29 cellular contexts compared by ENCODE assay signal in genomic region chr5:177329883-177330282, GRCh38.
"Had no signal": no experiment of that assay in that cellular context is flagged by ENCODE, and none has a peak within 500 bp of the region (broad histone marks: within the 10 kb centered on the region; RNA-seq: fewer than 3 reads in every experiment).

No MANE protein-coding gene starts in this region.

- H3K4me1 Mint-ChIP-seq: nephron progenitor cell had no signal

- H3K27ac ChIP-seq: gastrocnemius medialis, parathyroid adenoma, thoracic aorta, vagina, VCaP had no signal

- H3K27ac Mint-ChIP-seq: activated T-cell treated with anti-CD3 and anti-CD28 coated beads, Interleukin-2, amount 50 U/mL, for 24 hours; activated T-helper 17 cell treated with anti-CD3 and anti-CD28 coated beads, Interleukin-2, amount 50 U/mL, for 72 hours; nephron progenitor cell; T-helper 1 cell treated with Interleukin-12 subunit alpha and Interleukin-12 subunit beta and Interleukin-4 antibody, amounts not matched to agents 30 μg/mL and 1 μg/mL, for 36 hours; type B pancreatic cell had no signal

- H3K4me3 ChIP-seq: gastrocnemius medialis, lung, mucosa of descending colon, thoracic aorta, vagina had no signal

- H3K4me1 ChIP-seq: gastrocnemius medialis, parathyroid adenoma had no signal

- H3K9me3 ChIP-seq: gastrocnemius medialis, mucosa of descending colon, thoracic aorta, vagina had no signal

- H3K9me3 Mint-ChIP-seq: activated T-cell treated with anti-CD3 and anti-CD28 coated beads, Interleukin-2, amount 50 U/mL, for 24 hours; activated T-helper 17 cell treated with anti-CD3 and anti-CD28 coated beads, Interleukin-2, amount 50 U/mL, for 72 hours; effector memory CD8-positive, alpha-beta T cell; nephron progenitor cell; T-helper 1 cell treated with Interleukin-12 subunit alpha and Interleukin-12 subunit beta and Interleukin-4 antibody, amounts not matched to agents 30 μg/mL and 1 μg/mL, for 36 hours; type B pancreatic cell had no signal

- H3K27me3 ChIP-seq: gastrocnemius medialis, vagina had no signal

- H3K27me3 Mint-ChIP-seq: activated T-cell treated with anti-CD3 and anti-CD28 coated beads, Interleukin-2, amount 50 U/mL, for 24 hours; activated T-helper 17 cell treated with anti-CD3 and anti-CD28 coated beads, Interleukin-2, amount 50 U/mL, for 72 hours; effector memory CD8-positive, alpha-beta T cell; type B pancreatic cell had no signal

- H3K4me3 Mint-ChIP-seq: activated T-cell treated with anti-CD3 and anti-CD28 coated beads, Interleukin-2, amount 50 U/mL, for 24 hours; activated T-helper 17 cell treated with anti-CD3 and anti-CD28 coated beads, Interleukin-2, amount 50 U/mL, for 72 hours; nephron progenitor cell; T-helper 1 cell treated with Interleukin-12 subunit alpha and Interleukin-12 subunit beta and Interleukin-4 antibody, amounts not matched to agents 30 μg/mL and 1 μg/mL, for 36 hours; type B pancreatic cell had no signal

- DNase-seq: activated CD4-positive, alpha-beta T cell treated with anti-CD3 and anti-CD28 coated beads for 48 hours; activated CD4-positive, alpha-beta T cell treated with anti-CD3 and anti-CD28 coated beads, Interleukin-2, amount 50 U/mL, for 48 hours; activated CD8-positive, alpha-beta memory T cell treated with anti-CD3 and anti-CD28 coated beads, Interleukin-2, amount 50 U/mL, for 48 hours; activated gamma-delta T cell treated with Interleukin-2 at 50 U/mL for 16 hours; activated naive CD4-positive, alpha-beta T cell treated with anti-CD3 and anti-CD28 coated beads, Interleukin-2, amount 50 U/mL, for 16 hours; activated T-cell treated with anti-CD3 and anti-CD28 coated beads, Interleukin-2, amount 50 U/mL, for 24 hours; amniotic stem cell; caudate nucleus; cortex of kidney; effector memory CD8-positive, alpha-beta T cell; erythroblast; gastrocnemius medialis; glutamatergic neuron; islet precursor cell; mesendoderm; nephron progenitor cell; stimulated activated CD4-positive, alpha-beta T cell treated with anti-CD3 and anti-CD28 coated beads, Interleukin-2, amount 100 ng/mL, for 48 hours; stimulated activated naive CD8-positive, alpha-beta T cell treated with anti-CD3 and anti-CD28 coated beads, Interleukin-15, Interleukin-2, amounts not matched to agents 100 U/mL and 50 U/mL, for 24 hours; SW 1271; T-helper 9 cell had no signal
